Comparison of ENCODE assay signal across 9 cellular contexts in the genomic region with DNA sequence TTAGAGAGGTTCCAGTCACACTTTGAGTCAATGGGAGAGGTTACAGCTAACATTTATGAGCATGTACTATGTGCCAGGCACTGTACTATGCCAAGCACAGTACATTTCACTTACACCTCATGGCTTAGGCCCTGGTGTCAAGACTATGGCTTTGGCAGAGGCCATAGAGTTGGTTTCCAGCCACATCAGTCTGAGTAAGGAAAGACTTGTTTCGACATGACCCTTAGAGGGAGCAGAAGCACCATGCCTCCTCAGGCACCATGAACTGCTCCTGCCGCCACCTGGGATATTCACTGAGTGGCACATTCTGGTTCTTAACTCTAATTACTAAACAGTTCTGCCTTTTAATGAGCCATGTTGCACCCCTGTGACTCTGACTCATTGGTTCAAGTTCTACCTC. TPM values are rescaled to one million over a fixed set of nuclear protein-coding genes. Genes with fewer than 3 reads are reported as not detected.
DNase-seq lines count a peak whose midpoint lies in the region; ATAC-seq, FAIRE-seq and TF ChIP-seq lines count a peak whose summit lies in the region.
"Had no signal": no experiment of that assay in that cellular context is flagged by ENCODE, and none has a peak within 500 bp of the region (broad histone marks: within the 10 kb centered on the region; RNA-seq: fewer than 3 reads in every experiment).

No MANE protein-coding gene starts in this region.

- H3K4ac ChIP-seq in H9 (ENCODE audit: low read depth, low read length), result no peak overlapping the region

- no peak overlapping the region for H3K14ac ChIP-seq in H9 (ENCODE audit: insufficient read depth, low read length)

- no peaks in the 10 kb centered on the region for H3K9me3 Mint-ChIP-seq in H9
- no peaks in the 10 kb centered on the region for H3K9me3 Mint-ChIP-seq in activated T-cell treated with anti-CD3 and anti-CD28 coated beads, Interleukin-2, amount 50 U/mL, for 72 hours
- H3K9me3 Mint-ChIP-seq: brain had no signal

- H3K4me3 ChIP-seq in A549 (no peak overlapping the region), left ventricle myocardium inferior (no peak overlapping the region)

- H3K4me1 ChIP-seq in A549 (no peaks in the 10 kb centered on the region), H9 (ENCODE audit: insufficient read depth, low read length) (no peaks in the 10 kb centered on the region), left ventricle myocardium inferior (peaks cover 34% of the 10 kb centered on the region)

- no peak overlapping the region for H4K8ac ChIP-seq in H9 (replicated peaks; ENCODE audit: insufficient read length, low read depth, low read length)

- H3K18ac ChIP-seq in H9 (ENCODE audit: insufficient read length, low read depth, low read length), result no peak overlapping the region

- H3K4me1 Mint-ChIP-seq in H9, result peaks cover 0 to 3% of the 10 kb centered on the region in 2 experiments; a peak in 1 of 4 replicates
- peaks cover 85% of the 10 kb centered on the region for H3K4me1 Mint-ChIP-seq in activated T-cell treated with anti-CD3 and anti-CD28 coated beads, Interleukin-2, amount 50 U/mL, for 72 hours (ENCODE audit: low read depth)

- H3K9me3 ChIP-seq in A549 (no peaks in the 10 kb centered on the region), H9 (ENCODE audit: control insufficient read depth, low read depth, low read length) (no peaks in the 10 kb centered on the region), left ventricle myocardium inferior (replicated peaks) (no peaks in the 10 kb centered on the region)

- H2BK5ac ChIP-seq in H9 (ENCODE audit: insufficient read length, low read length), result no peak overlapping the region

- H3K79me2 ChIP-seq in H9 (ENCODE audit: insufficient read depth, low read length), result peaks cover 15% of the 10 kb centered on the region

- no peak for TF ChIP-seq EP300 in A549 (IDR thresholded peaks at IDR 0.05)

- no peak overlapping the region for H2AK5ac ChIP-seq in H9 (ENCODE audit: insufficient read length, low read length)

- H3K27me3 Mint-ChIP-seq in H9 (ENCODE audit: low read depth), result no peaks in the 10 kb centered on the region
- no peaks in the 10 kb centered on the region for H3K27me3 Mint-ChIP-seq in activated T-cell treated with anti-CD3 and anti-CD28 coated beads, Interleukin-2, amount 50 U/mL, for 72 hours (ENCODE audit: low read depth)
- H3K27me3 Mint-ChIP-seq: brain had no signal

- DNase-seq in A549 (ENCODE audit: low read depth in 1 of 2, low spot score in 1 of 2), result peak in 1 of 2 experiments; percentile 26
- DNase-seq in H9, result peak; percentile 45
- DNase-seq in activated T-cell treated with anti-CD3 and anti-CD28 coated beads, Interleukin-2, amount 50 U/mL, for 72 hours, result peak; percentile 24 to 35
- no peak for DNase-seq in left ventricle myocardium inferior
- DNase-seq in KG1 (lab: John Stamatoyannopoulos, UW), result no peak

- no peak overlapping the region for H3T11ph ChIP-seq in H9 (ENCODE audit: low read length)

- peaks cover 3% of the 10 kb centered on the region for H4K20me1 ChIP-seq in H9 (ENCODE audit: control insufficient read depth, insufficient read depth, insufficient read length)

- peaks cover 17% of the 10 kb centered on the region for H3K36me3 ChIP-seq in left ventricle myocardium inferior

- H2BK120ac ChIP-seq in H9 (ENCODE audit: low read depth, low read length, poor library complexity, severe bottlenecking), result no peak overlapping the region

- H3K23me2 ChIP-seq in H9 (ENCODE audit: insufficient read length, low read depth, low read length, poor library complexity, severe bottlenecking), result no peaks in the 10 kb centered on the region

- TF ChIP-seq CTCF in A549 (IDR thresholded peaks at IDR 0.05) (no peak), H9 (conservative IDR thresholded peaks at IDR 0.05) (peak; percentile 42; the same call in 2 of the 3 replicates), left ventricle myocardium inferior (IDR thresholded peaks at IDR 0.05; ENCODE audit: borderline replicate concordance) (peak; percentile 24)

- no peak for TF ChIP-seq RAD21 in A549 (conservative IDR thresholded peaks at IDR 0.05 in 1 of 2, IDR thresholded peaks at IDR 0.05 in 1 of 2)

- CTCF ChIA-PET in A549 (lab: Yijun Ruan, JAX), result interaction anchor here (0.9 to 1.5 kb wide), 2 partner anchors 12 to 40 kb away, joined by 3 to 4 read pairs; no protein-coding TSS in a partner anchor

- H3K4me3 Mint-ChIP-seq in H9, result no peak overlapping the region
- H3K4me3 Mint-ChIP-seq in activated T-cell treated with anti-CD3 and anti-CD28 coated beads, Interleukin-2, amount 50 U/mL, for 72 hours, result peak overlapping the region; percentile 31 to 57
- H3K4me3 Mint-ChIP-seq: brain had no signal

- peaks cover under 1 to 32% (median 14%) of the 10 kb centered on the region in 3 experiments; a peak in 5 of 7 replicates for H3K36me3 Mint-ChIP-seq in H9 (ENCODE audit: insufficient read depth in 1 of 3, low read depth in 3 of 3)
- H3K36me3 Mint-ChIP-seq in activated T-cell treated with anti-CD3 and anti-CD28 coated beads, Interleukin-2, amount 50 U/mL, for 72 hours (ENCODE audit: insufficient read depth in 2 of 2), result peaks cover 0 to 27% of the 10 kb centered on the region in 2 donors

- no peak overlapping the region for H4K5ac ChIP-seq in H9 (ENCODE audit: insufficient read length, low read depth, low read length)

- H3K79me1 ChIP-seq in H9 (ENCODE audit: insufficient read depth, low read depth, low read length, poor library complexity, severe bottlenecking), result peaks cover 7% of the 10 kb centered on the region

- ATAC-seq in A549 (peak; percentile 52 to 54; a peak in 4 of 6 replicates), GM18498 (IDR thresholded peaks at IDR 0.05; ENCODE audit: unreplicated experiment) (no peak), GM19023 (IDR thresholded peaks at IDR 0.05; ENCODE audit: unreplicated experiment) (no peak), GM21576 (IDR thresholded peaks at IDR 0.05; ENCODE audit: unreplicated experiment) (no peak)
- peak; percentile 82 for ATAC-seq in activated T-cell treated with anti-CD3 and anti-CD28 coated beads, Interleukin-2, amount 50 U/mL, for 72 hours (replicated peaks in 1 of 2)

- no peak overlapping the region for H3K9ac ChIP-seq in H9 (ENCODE audit: extremely low read depth, insufficient read length, low read length)

- H4K91ac ChIP-seq in H9 (ENCODE audit: insufficient read length, low read depth, low read length), result no peak overlapping the region

- no peak overlapping the region for H3K4me2 ChIP-seq in A549
- no peak overlapping the region for H3K4me2 ChIP-seq in H9 (ENCODE audit: insufficient read depth, insufficient read length, low read length)

- H3K56ac ChIP-seq in H9 (ENCODE audit: insufficient read length, low read depth, low read length), result no peak overlapping the region

- H3K27ac ChIP-seq in A549, result no peak overlapping the region
- no peak overlapping the region for H3K27ac ChIP-seq in H9 (ENCODE audit: insufficient read length, low read depth, low read length)
- peak overlapping the region; percentile 6 for H3K27ac ChIP-seq in left ventricle myocardium inferior (replicated peaks)

- H2BK12ac ChIP-seq in H9 (ENCODE audit: insufficient read length, low read depth, low read length), result no peak overlapping the region

- TF ChIP-seq POLR2A in A549 (IDR thresholded peaks at IDR 0.05; ENCODE audit: low read length), result no peak

- no peak for FAIRE-seq in A549 (lab: Jason Lieb, UNC)

- POLR2A ChIA-PET in A549 (lab: Yijun Ruan, JAX), result no interaction called here

- H2AFZ ChIP-seq in H9 (ENCODE audit: low read length), result no peak overlapping the region

- intact Hi-C loops in left ventricle myocardium inferior (cut with micrococcal nuclease), result no loop called here

- whole genome bisulfite sequencing in A549 (ENCODE audit: missing lambda C conversion rate), result 96% methylated on average over 2 of the region's 2 CpGs
- no CpG with 5 or more reads among the region's 2 CpGs for WGBS in H9 (ENCODE audit: extremely low coverage, insufficient read length, low lambda C conversion rate)

- H2BK20ac ChIP-seq in H9 (ENCODE audit: low read depth, low read length, poor library complexity, severe bottlenecking), result no peak overlapping the region

- no peak overlapping the region for H3K23ac ChIP-seq in H9 (ENCODE audit: insufficient read length, low read depth, low read length)

- H3K27me3 ChIP-seq in H9 (ENCODE audit: insufficient read depth, low read length) (no peaks in the 10 kb centered on the region), left ventricle myocardium inferior (ENCODE audit: low read depth) (no peaks in the 10 kb centered on the region)

- peak overlapping the region in 1 of 3 experiments; percentile 75; a peak in 1 of 7 replicates for H3K27ac Mint-ChIP-seq in H9
- H3K27ac Mint-ChIP-seq in activated T-cell treated with anti-CD3 and anti-CD28 coated beads, Interleukin-2, amount 50 U/mL, for 72 hours, result peak overlapping the region; percentile 21

- H2BK15ac ChIP-seq in H9 (ENCODE audit: low read depth, low read length), result no peak overlapping the region

TF ChIP-seq in A549, 52 proteins besides CTCF, POLR2A, EP300 and RAD21 (continues in another document):
- TF ChIP-seq MYC (IDR thresholded peaks at IDR 0.05; ENCODE audit: borderline replicate concordance, low read length) (no peak), JUN (IDR thresholded peaks at IDR 0.05) (no peak)

RNA-seq across cellular contexts. Expression of gene DGUOK, which starts 12.7 kb away (rescaled TPM):
- 145 and 185 TPM in 2 replicates for polyA plus RNA-seq in A549 (2011; rRNA removed)
- polyA plus RNA-seq in A549 (2012; cell fraction: cytosol; rRNA removed), result 151 and 179 TPM in 2 replicates
- 66.6 and 72.0 TPM in 2 replicates for polyA plus RNA-seq in A549 (2012; cell fraction: nucleus; rRNA removed)
- 128 to 131 TPM (median 129 TPM) in 3 replicates for polyA plus RNA-seq in A549 (2017; fragmentation: RNase III; extraction: RNeasy Plus Mini Kit Qiagen cat#74134 plus additional on column Dnase treatment)
- polyA minus RNA-seq in A549 (2011; rRNA and poly(A)+ RNA removed), result 43.1 and 44.4 TPM in 2 replicates
- 95.0 and 98.5 TPM in 2 replicates for total RNA-seq in H9 (2021)
- total RNA-seq in activated T-cell treated with anti-CD3 and anti-CD28 coated beads, Interleukin-2, amount 50 U/mL, for 72 hours, result 100 to 1,000 TPM; 110 to 119 TPM
- total RNA-seq in left ventricle myocardium inferior, result 21.9 TPM

RNA-seq across cellular contexts. Expression of gene TET3, which starts 45.3 kb away (rescaled TPM):
- polyA plus RNA-seq in A549 (2011; rRNA removed) (6.1 and 7.5 TPM in 2 replicates), A549 (2017; fragmentation: RNase III; extraction: RNeasy Plus Mini Kit Qiagen cat#74134 plus additional on column Dnase treatment) (4.5 to 5.2 TPM (median 4.6 TPM) in 3 replicates)
- polyA plus RNA-seq in A549 (2012; cell fraction: cytosol; rRNA removed), result 3.0 and 3.6 TPM in 2 replicates
- 9.1 and 9.5 TPM in 2 replicates for polyA plus RNA-seq in A549 (2012; cell fraction: nucleus; rRNA removed)
- 7.8 and 10.6 TPM in 2 replicates for polyA minus RNA-seq in A549 (2011; rRNA and poly(A)+ RNA removed)
- total RNA-seq in H9 (2021) (21.8 and 24.7 TPM in 2 replicates), left ventricle myocardium inferior (2.3 TPM)
- total RNA-seq in activated T-cell treated with anti-CD3 and anti-CD28 coated beads, Interleukin-2, amount 50 U/mL, for 72 hours, result 10 to 100 TPM; 18.6 to 19.7 TPM

RNA-seq across cellular contexts. Expression of gene ACTG2, which starts 46.6 kb away (rescaled TPM):
- polyA plus RNA-seq in A549 (2011; rRNA removed) (0.04 and 0.07 TPM in 2 replicates), A549 (2017; fragmentation: RNase III; extraction: RNeasy Plus Mini Kit Qiagen cat#74134 plus additional on column Dnase treatment) (0.26 to 0.51 TPM (median 0.33 TPM) in 3 replicates)
- polyA plus RNA-seq in A549 (2012; cell fraction: cytosol; rRNA removed), result 0.34 and 0.36 TPM in 2 replicates
- 0.26 and 0.48 TPM in 2 replicates for polyA plus RNA-seq in A549 (2012; cell fraction: nucleus; rRNA removed)
- polyA minus RNA-seq in A549 (2011; rRNA and poly(A)+ RNA removed), result 0.21 and 1.4 TPM in 2 replicates
- total RNA-seq in H9 (2021) (1.4 and 1.5 TPM in 2 replicates), left ventricle myocardium inferior (1.6 TPM)
- total RNA-seq in activated T-cell treated with anti-CD3 and anti-CD28 coated beads, Interleukin-2, amount 50 U/mL, for 72 hours, result under 1 TPM in 1 of 2 donors, not detected in 1; 0.22 TPM

Comparison
In these comparisons a context has a peak if more than half of its experiments do, and no peak if none do; other contexts are left out.
1. ATAC-seq: peak in A549 (2 of 2) and activated T-cell treated with anti-CD3 and anti-CD28 coated beads, Interleukin-2, amount 50 U/mL, for 72 hours (2 of 2); none in GM18498 (single experiment), GM19023 (single experiment) and GM21576 (single experiment).
2. DNase-seq: peak in H9 (single experiment) and activated T-cell treated with anti-CD3 and anti-CD28 coated beads, Interleukin-2, amount 50 U/mL, for 72 hours (2 of 2); none in left ventricle myocardium inferior (single experiment) and KG1 (single experiment).
3. H3K4me3 Mint-ChIP-seq: peak in activated T-cell treated with anti-CD3 and anti-CD28 coated beads, Interleukin-2, amount 50 U/mL, for 72 hours (2 of 2); none in H9 (0 of 2).